Comparison of ENCODE assay signal across 17 cellular contexts in genomic region chr9:121363586-121363961, GRCh38. TPM values are rescaled to one million over a fixed set of nuclear protein-coding genes. Genes with fewer than 3 reads are reported as not detected.
DNase-seq lines count a peak whose midpoint lies in the region; ATAC-seq and TF ChIP-seq lines count a peak whose summit lies in the region.
"Had no signal": no experiment of that assay in that cellular context is flagged by ENCODE, and none has a peak within 500 bp of the region (broad histone marks: within the 10 kb centered on the region; RNA-seq: fewer than 3 reads in every experiment).

No MANE protein-coding gene starts in this region.

- peaks cover 0 to 32% of the 10 kb centered on the region in 2 donors for H3K36me3 ChIP-seq in psoas muscle (ENCODE audit: insufficient read depth in 1 of 2, low read depth in 1 of 2)

- peaks cover 0 to 6% of the 10 kb centered on the region in 2 donors for H3K36me3 Mint-ChIP-seq in CD14-positive monocyte
- H3K36me3 Mint-ChIP-seq in activated T-helper 17 cell treated with anti-CD3 and anti-CD28 coated beads, Interleukin-2, amount 50 U/mL, for 72 hours (ENCODE audit: low read depth): peaks cover 21% of the 10 kb centered on the region
- H3K36me3 Mint-ChIP-seq: WTC11 had no signal

- no peaks in the 10 kb centered on the region for H3K27me3 Mint-ChIP-seq in CD14-positive monocyte (ENCODE audit: low read depth in 3 of 3)
- no peaks in the 10 kb centered on the region for H3K27me3 Mint-ChIP-seq in activated T-helper 17 cell treated with anti-CD3 and anti-CD28 coated beads, Interleukin-2, amount 50 U/mL, for 72 hours
- H3K27me3 Mint-ChIP-seq: B cell; stimulated activated naive B cell treated with anti-CD40 and anti-IgM and Interleukin-4, amounts not matched to agents 10 μg/mL and 1 μg/mL and 100 μg/mL, for 72 hours had no signal

- H3K27me3 ChIP-seq in right cardiac atrium (ENCODE audit: control insufficient read depth, insufficient read depth): no peaks in the 10 kb centered on the region
- H3K27me3 ChIP-seq in psoas muscle (ENCODE audit: insufficient read depth in 3 of 3, low read length in 2 of 3): no peaks in the 10 kb centered on the region

- H3K4me1 Mint-ChIP-seq in CD14-positive monocyte: peaks cover 72% of the 10 kb centered on the region
- H3K4me1 Mint-ChIP-seq in activated T-helper 17 cell treated with anti-CD3 and anti-CD28 coated beads, Interleukin-2, amount 50 U/mL, for 72 hours: peaks cover 37% of the 10 kb centered on the region

- intact Hi-C loops in CD14-positive monocyte (cut with micrococcal nuclease): no loop called here
- intact Hi-C loops in right cardiac atrium (cut with DNase I): no loop called here
- intact Hi-C loops in psoas muscle (cut with DNase I): loop anchor here in 1 of 2 donors (5.0 kb wide), 1 partner anchor 41 kb away; no protein-coding TSS in a partner anchor

- TF ChIP-seq CTCF in CD14-positive monocyte (IDR thresholded peaks at IDR 0.05): no peak
- no peak for TF ChIP-seq CTCF in psoas muscle (IDR thresholded peaks at IDR 0.05)
- no peak for TF ChIP-seq CTCF in GM13977 (IDR thresholded peaks at IDR 0.05; ENCODE audit: extremely low read depth, insufficient read depth, missing control alignments)

- DNase-seq in CD14-positive monocyte (ENCODE audit: low spot score) (no peak), right cardiac atrium (no peak), psoas muscle (no peak), GM13977 (ENCODE audit: low spot score) (no peak), COR-L47 (lab: John Stamatoyannopoulos, UW) (no peak)
- DNase-seq in activated naive CD4-positive, alpha-beta T cell treated with Interleukin-2 at 50 U/mL for 16 hours: no peak
- DNase-seq: cerebellar nuclear complex; glutamatergic neuron; H7; Kasumi-1; NCI-H2227 treated with DMSO at 0.1 percent for 48 hours; stimulated activated naive B cell treated with anti-CD40 and anti-IgM and Interleukin-4, amounts not matched to agents 10 μg/mL and 1 μg/mL and 100 μg/mL, for 72 hours had no signal

- peak overlapping the region; percentile 48 for H3K4me3 ChIP-seq in right cardiac atrium (ENCODE audit: low read length)
- H3K4me3 ChIP-seq in psoas muscle: peak overlapping the region; percentile 87

- H3K27ac ChIP-seq in right cardiac atrium (ENCODE audit: low read length) (no peak overlapping the region), psoas muscle (peak overlapping the region; percentile 98)

- in situ Hi-C loops in GM13977 (cut with MboI; ENCODE audit: low pct_unique_long_range_greater_than_20kb, low sequenced_read_pairs, unreplicated experiment): no loop called here

- no peaks in the 10 kb centered on the region for H3K9me3 ChIP-seq in right cardiac atrium (ENCODE audit: control insufficient read depth, low read length)
- H3K9me3 ChIP-seq in psoas muscle: no peaks in the 10 kb centered on the region

- WGBS in right cardiac atrium: 21% methylated on average over 1 of the region's 1 CpG
- WGBS in psoas muscle, 3 donors: 9 to 29% (median 15%) methylated on average over 1 of the region's 1 CpG

- H3K4me3 Mint-ChIP-seq in CD14-positive monocyte: no peak overlapping the region
- peak overlapping the region; percentile 5 for H3K4me3 Mint-ChIP-seq in activated T-helper 17 cell treated with anti-CD3 and anti-CD28 coated beads, Interleukin-2, amount 50 U/mL, for 72 hours
- H3K4me3 Mint-ChIP-seq: activated T-helper 1 cell treated with anti-CD3 and anti-CD28 coated beads, Interleukin-12 subunit alpha, Interleukin-12 subunit beta, Interleukin-2, Interleukin-4 antibody, amounts not matched to agents 30 ng/mL and 10 ng/mL and 1 ng/mL, durations not matched to agents 14 hours and 24 hours and 36 hours; B cell; stimulated activated naive B cell treated with anti-CD40 and anti-IgM and Interleukin-4, amounts not matched to agents 10 μg/mL and 1 μg/mL and 100 μg/mL, for 72 hours; WTC11 had no signal

- H3K27ac Mint-ChIP-seq in CD14-positive monocyte: peak overlapping the region in 4 of 7 donors; percentile 4 to 57 (median 18)
- H3K27ac Mint-ChIP-seq in activated T-helper 17 cell treated with anti-CD3 and anti-CD28 coated beads, Interleukin-2, amount 50 U/mL, for 72 hours: peak overlapping the region; percentile 21
- H3K27ac Mint-ChIP-seq: activated T-helper 1 cell treated with anti-CD3 and anti-CD28 coated beads, Interleukin-12 subunit alpha, Interleukin-12 subunit beta, Interleukin-2, Interleukin-4 antibody, amounts not matched to agents 30 ng/mL and 10 ng/mL and 1 ng/mL, durations not matched to agents 14 hours and 24 hours and 36 hours; B cell; stimulated activated naive B cell treated with anti-CD40 and anti-IgM and Interleukin-4, amounts not matched to agents 10 μg/mL and 1 μg/mL and 100 μg/mL, for 72 hours; WTC11 had no signal

- peaks cover 9% of the 10 kb centered on the region for H3K4me1 ChIP-seq in right cardiac atrium (ENCODE audit: control insufficient read depth, insufficient read depth, low read length)
- H3K4me1 ChIP-seq in psoas muscle: peaks cover 88% of the 10 kb centered on the region

- no peak for ATAC-seq in activated T-helper 17 cell treated with anti-CD3 and anti-CD28 coated beads, Interleukin-2, amount 50 U/mL, for 72 hours (replicated peaks)
- no peak for ATAC-seq in right cardiac atrium
- ATAC-seq in psoas muscle: no peak
- ATAC-seq in HG02884 (IDR thresholded peaks at IDR 0.05; ENCODE audit: unreplicated experiment): no peak
- ATAC-seq: stimulated activated naive B cell treated with anti-CD40 and anti-IgM and Interleukin-4, amounts not matched to agents 10 μg/mL and 1 μg/mL and 100 μg/mL, for 72 hours; WTC11 had no signal

- H3K9me3 Mint-ChIP-seq in CD14-positive monocyte: no peaks in the 10 kb centered on the region
- H3K9me3 Mint-ChIP-seq in activated T-helper 17 cell treated with anti-CD3 and anti-CD28 coated beads, Interleukin-2, amount 50 U/mL, for 72 hours: no peaks in the 10 kb centered on the region
- H3K9me3 Mint-ChIP-seq: activated T-helper 1 cell treated with anti-CD3 and anti-CD28 coated beads, Interleukin-12 subunit alpha, Interleukin-12 subunit beta, Interleukin-2, Interleukin-4 antibody, amounts not matched to agents 30 ng/mL and 10 ng/mL and 1 ng/mL, durations not matched to agents 14 hours and 24 hours and 36 hours; stimulated activated naive B cell treated with anti-CD40 and anti-IgM and Interleukin-4, amounts not matched to agents 10 μg/mL and 1 μg/mL and 100 μg/mL, for 72 hours; WTC11 had no signal

RNA-seq across cellular contexts. Expression of gene STOM, which starts 6.5 kb away (rescaled TPM):
- 10 to 100 TPM; 63.8 to 66.9 TPM for polyA plus RNA-seq in CD14-positive monocyte
- total RNA-seq in activated T-helper 17 cell treated with anti-CD3 and anti-CD28 coated beads, Interleukin-2, amount 50 U/mL, for 72 hours: 10 to 100 TPM; 50.8 to 69.4 TPM
- 100 to 1,000 TPM; 146 to 246 (median 172) TPM for total RNA-seq in right cardiac atrium
- 153 TPM for polyA plus RNA-seq in right cardiac atrium
- 100 to 1,000 TPM in 3 of 4 donors, 10 to 100 TPM in 1; 89.6 to 237 (median 114) TPM for total RNA-seq in psoas muscle
- 10 to 100 TPM; 53.2 to 83.4 (median 62.2) TPM for polyA plus RNA-seq in psoas muscle
